In the genomic region with DNA sequence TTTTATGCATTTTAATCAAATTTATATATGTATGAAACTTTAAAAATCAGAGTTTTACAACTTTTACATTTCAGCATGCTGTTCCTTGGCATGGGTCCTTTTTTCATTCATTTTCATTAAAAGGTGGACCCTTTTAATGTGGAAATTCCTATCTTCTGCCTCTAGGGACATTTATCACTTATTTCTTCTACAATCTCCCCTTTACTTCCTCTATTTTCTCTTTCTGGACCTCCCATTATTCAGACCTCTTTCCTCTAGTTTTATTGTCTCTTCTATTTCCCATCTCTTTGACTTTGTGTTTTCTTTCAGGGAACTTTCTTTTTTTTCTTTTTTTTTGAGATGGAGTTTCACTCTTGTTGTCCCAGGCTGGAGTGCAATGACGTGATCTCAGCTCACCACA, we compare ENCODE assay signal across 10 cellular contexts. TPM values are rescaled to one million over a fixed set of nuclear protein-coding genes. Genes with fewer than 3 reads are reported as not detected.
A peak's percentile ranks its signal among the peaks of the same experiment; 100 is the strongest.
DNase-seq lines count a peak whose midpoint lies in the region; ATAC-seq and TF ChIP-seq lines count a peak whose summit lies in the region.
"Had no signal": no experiment of that assay in that cellular context is flagged by ENCODE, and none has a peak within 500 bp of the region (broad histone marks: within the 10 kb centered on the region; RNA-seq: fewer than 3 reads in every experiment).

No MANE protein-coding gene starts in this region.

- no peak overlapping the region for H3K27ac Mint-ChIP-seq in central memory CD8-positive, alpha-beta T cell (ENCODE audit: low read depth)
- H3K27ac Mint-ChIP-seq in progenitor cell of endocrine pancreas: no peak overlapping the region

- H3K4me1 Mint-ChIP-seq in central memory CD8-positive, alpha-beta T cell: no peaks in the 10 kb centered on the region
- peaks cover 7% of the 10 kb centered on the region for H3K4me1 Mint-ChIP-seq in progenitor cell of endocrine pancreas (ENCODE audit: low read depth)

- peaks cover 60% of the 10 kb centered on the region for H3K27me3 Mint-ChIP-seq in central memory CD8-positive, alpha-beta T cell
- H3K27me3 Mint-ChIP-seq in progenitor cell of endocrine pancreas: peaks cover 43% of the 10 kb centered on the region

- TF ChIP-seq CTCF in GM13976 (IDR thresholded peaks at IDR 0.05; ENCODE audit: borderline replicate concordance, control extremely low read depth, extremely low read depth, insufficient read depth, missing control alignments): no peak
- TF ChIP-seq CTCF in progenitor cell of endocrine pancreas (IDR thresholded peaks at IDR 0.05; ENCODE audit: unreplicated experiment): peak; percentile 32

- H3K9me3 Mint-ChIP-seq in central memory CD8-positive, alpha-beta T cell: no peaks in the 10 kb centered on the region
- no peaks in the 10 kb centered on the region for H3K9me3 Mint-ChIP-seq in progenitor cell of endocrine pancreas (ENCODE audit: low read depth)

- peak; percentile 7 for DNase-seq in GM13976 (ENCODE audit: low spot score)
- peak; percentile 25 for DNase-seq in NOMO-1 treated with dmso at 0.1 percent for 144 hours (lab: John Stamatoyannopoulos, UW; ENCODE audit: unreplicated experiment)
- DNase-seq in central memory CD8-positive, alpha-beta T cell (ENCODE audit: low spot score in 2 of 2): no peak
- no peak for DNase-seq in progenitor cell of endocrine pancreas (ENCODE audit: low spot score, unreplicated experiment)
- DNase-seq in KG1 (lab: John Stamatoyannopoulos, UW): no peak
- DNase-seq in NCI-H2196 (lab: John Stamatoyannopoulos, UW; ENCODE audit: unreplicated experiment): no peak
- DNase-seq: tibial artery had no signal

- H3K4me3 Mint-ChIP-seq in central memory CD8-positive, alpha-beta T cell: peak overlapping the region; percentile 2
- H3K4me3 Mint-ChIP-seq in progenitor cell of endocrine pancreas (ENCODE audit: low read depth): peak overlapping the region; percentile 72

- in situ Hi-C loops in GM13976 (cut with MboI; ENCODE audit: low sequenced_read_pairs, unreplicated experiment): no loop called here

- ATAC-seq in central memory CD8-positive, alpha-beta T cell (replicated peaks; ENCODE audit: extremely low read depth, poor library complexity, severe bottlenecking): no peak
- no peak for ATAC-seq in GM18502 (IDR thresholded peaks at IDR 0.05; ENCODE audit: poor library complexity, unreplicated experiment)
- no peak for ATAC-seq in HG02938 (IDR thresholded peaks at IDR 0.05; ENCODE audit: unreplicated experiment)
- ATAC-seq: gastroesophageal sphincter had no signal

- peaks cover 2% of the 10 kb centered on the region for H3K36me3 Mint-ChIP-seq in central memory CD8-positive, alpha-beta T cell (ENCODE audit: insufficient read depth)
- H3K36me3 Mint-ChIP-seq in progenitor cell of endocrine pancreas (ENCODE audit: insufficient read depth): no peaks in the 10 kb centered on the region

RNA-seq across cellular contexts. Expression of a gene that starts 5.7 kb away (rescaled TPM):
- 18.7 and 25.3 TPM in 2 replicates for total RNA-seq in progenitor cell of endocrine pancreas
- total RNA-seq: gastroesophageal sphincter had no signal

RNA-seq across cellular contexts. Expression of a gene that starts 36.1 kb away (rescaled TPM):
- total RNA-seq in progenitor cell of endocrine pancreas: 33.9 and 34.5 TPM in 2 replicates

Comparison
In these comparisons a context has a peak if more than half of its experiments do, and no peak if none do; other contexts are left out.
1. DNase-seq: peak in GM13976 (single experiment) and NOMO-1 treated with dmso at 0.1 percent for 144 hours (single experiment); none in central memory CD8-positive, alpha-beta T cell (0 of 2), progenitor cell of endocrine pancreas (single experiment), KG1 (single experiment) and NCI-H2196 (single experiment).